8 cellular contexts compared by ENCODE assay signal in genomic region chr5:122844916-122845252, GRCh38. TPM values are rescaled to one million over a fixed set of nuclear protein-coding genes. Genes with fewer than 3 reads are reported as not detected.
DNase-seq lines count a peak whose midpoint lies in the region; ATAC-seq, FAIRE-seq and TF ChIP-seq lines count a peak whose summit lies in the region.

No MANE protein-coding gene starts in this region.

- H3K4me3 Mint-ChIP-seq in activated CD4-positive, alpha-beta memory T cell treated with anti-CD3 and anti-CD28 coated beads, Interleukin-2, amount 10 ng/mL, durations not matched to agents 7 days and 5 days, result peak overlapping the region; percentile 78
- peak overlapping the region; percentile 81 for H3K4me3 Mint-ChIP-seq in stimulated activated memory B cell treated with anti-CD40 and anti-IgM and Interleukin-4, amounts not matched to agents 10 μg/mL and 1 μg/mL and 100 μg/mL, for 72 hours

- H3K4me1 ChIP-seq in A549 (peaks cover 41% of the 10 kb centered on the region), hepatocyte (ENCODE audit: insufficient read depth) (peaks cover 27% of the 10 kb centered on the region)

- no peak for TF ChIP-seq EP300 in A549 (IDR thresholded peaks at IDR 0.05)

- H3K4me1 Mint-ChIP-seq in activated CD4-positive, alpha-beta memory T cell treated with anti-CD3 and anti-CD28 coated beads, Interleukin-2, amount 10 ng/mL, durations not matched to agents 7 days and 5 days, result peaks cover 38% of the 10 kb centered on the region
- peaks cover 47% of the 10 kb centered on the region for H3K4me1 Mint-ChIP-seq in stimulated activated memory B cell treated with anti-CD40 and anti-IgM and Interleukin-4, amounts not matched to agents 10 μg/mL and 1 μg/mL and 100 μg/mL, for 72 hours

- H3K27ac Mint-ChIP-seq in activated CD4-positive, alpha-beta memory T cell treated with anti-CD3 and anti-CD28 coated beads, Interleukin-2, amount 10 ng/mL, durations not matched to agents 7 days and 5 days, result peak overlapping the region; percentile 28
- H3K27ac Mint-ChIP-seq in stimulated activated memory B cell treated with anti-CD40 and anti-IgM and Interleukin-4, amounts not matched to agents 10 μg/mL and 1 μg/mL and 100 μg/mL, for 72 hours, result peak overlapping the region; percentile 81

- DNase-seq in A549 (ENCODE audit: low read depth in 1 of 2, low spot score in 1 of 2) (peak in 1 of 2 experiments; percentile 6), hepatocyte (ENCODE audit: low spot score) (no peak), medulla oblongata (ENCODE audit: extremely low spot score) (no peak)
- DNase-seq in activated CD4-positive, alpha-beta memory T cell treated with anti-CD3 and anti-CD28 coated beads, Interleukin-2, amount 10 ng/mL, durations not matched to agents 7 days and 5 days, result no peak
- DNase-seq in stimulated activated naive CD4-positive, alpha-beta T cell (lab: John Stamatoyannopoulos, UW), result no peak

- no peaks in the 10 kb centered on the region for H3K36me3 ChIP-seq in hepatocyte (replicated peaks; ENCODE audit: insufficient read depth, low read depth)

- TF ChIP-seq RAD21 in A549 (conservative IDR thresholded peaks at IDR 0.05 in 1 of 2, IDR thresholded peaks at IDR 0.05 in 1 of 2), result no peak

- WGBS in A549 (ENCODE audit: missing lambda C conversion rate), result 8% methylated on average over 17 of the region's 17 CpGs
- WGBS in hepatocyte (ENCODE audit: low lambda C conversion rate, missing lambda C conversion rate), result 9% methylated on average over 17 of the region's 17 CpGs

- no peak for FAIRE-seq in A549 (lab: Jason Lieb, UNC)

- H3K4me3 ChIP-seq in A549 (peak overlapping the region; percentile 80), hepatocyte (peak overlapping the region; percentile 99)

- peak overlapping the region; percentile 90 for H3K4me2 ChIP-seq in A549
- H3K4me2 ChIP-seq in hepatocyte, result peak overlapping the region; percentile 77

- H3K27me3 ChIP-seq in hepatocyte, result no peaks in the 10 kb centered on the region

- H3K27me3 Mint-ChIP-seq in activated CD4-positive, alpha-beta memory T cell treated with anti-CD3 and anti-CD28 coated beads, Interleukin-2, amount 10 ng/mL, durations not matched to agents 7 days and 5 days, result peaks cover 5% of the 10 kb centered on the region
- H3K27me3 Mint-ChIP-seq in stimulated activated memory B cell treated with anti-CD40 and anti-IgM and Interleukin-4, amounts not matched to agents 10 μg/mL and 1 μg/mL and 100 μg/mL, for 72 hours, result no peaks in the 10 kb centered on the region

- peak; percentile 26 to 32 for ATAC-seq in A549
- peak; percentile 54 for ATAC-seq in GM18867 (IDR thresholded peaks at IDR 0.05; ENCODE audit: unreplicated experiment)
- peak; percentile 33 for ATAC-seq in HG03039 (IDR thresholded peaks at IDR 0.05; ENCODE audit: unreplicated experiment)
- peak; percentile 37 for ATAC-seq in stimulated activated memory B cell treated with anti-CD40 and anti-IgM and Interleukin-4, amounts not matched to agents 10 μg/mL and 1 μg/mL and 100 μg/mL, for 72 hours

- H3K27ac ChIP-seq in A549 (peak overlapping the region; percentile 94 to 99), hepatocyte (peak overlapping the region; percentile 94)

- TF ChIP-seq CTCF in A549 (IDR thresholded peaks at IDR 0.05) (no peak), hepatocyte (IDR thresholded peaks at IDR 0.05; ENCODE audit: poor library complexity) (no peak)

- H3K79me2 ChIP-seq in hepatocyte, result peaks cover 31% of the 10 kb centered on the region

- no peaks in the 10 kb centered on the region for H4K20me1 ChIP-seq in hepatocyte (ENCODE audit: insufficient read depth, poor library complexity, severe bottlenecking)

- H3K36me3 Mint-ChIP-seq in activated CD4-positive, alpha-beta memory T cell treated with anti-CD3 and anti-CD28 coated beads, Interleukin-2, amount 10 ng/mL, durations not matched to agents 7 days and 5 days (ENCODE audit: low read depth), result no peaks in the 10 kb centered on the region
- H3K36me3 Mint-ChIP-seq in stimulated activated memory B cell treated with anti-CD40 and anti-IgM and Interleukin-4, amounts not matched to agents 10 μg/mL and 1 μg/mL and 100 μg/mL, for 72 hours, result peaks cover 6% of the 10 kb centered on the region

- POLR2A ChIA-PET in A549 (lab: Yijun Ruan, JAX), result interaction anchor here (0.8 to 1.8 kb wide), 5 partner anchors 28 to 667 kb away, joined by 3 to 6 read pairs (median 4); partner anchors contain the start of genes CSNK1G3 and SNX2
- POLR2A ChIA-PET in activated CD4-positive, alpha-beta memory T cell treated with anti-CD3 and anti-CD28 coated beads, Interleukin-2, amount 10 ng/mL, durations not matched to agents 7 days and 5 days (lab: Charles Lee), result interaction anchor here (0.7 to 3.6 kb wide), 9 partner anchors 9 to 667 kb away, joined by 3 to 39 read pairs (median 3); partner anchors contain the start of genes CEP120, CSNK1G3 and SNX2

- no peaks in the 10 kb centered on the region for H3K9me2 ChIP-seq in hepatocyte (replicated peaks; ENCODE audit: insufficient read depth)

- CTCF ChIA-PET in A549 (lab: Yijun Ruan, JAX), result interaction anchor here (0.7 to 1.1 kb wide), 2 partner anchors 13 to 371 kb away, joined by 3 read pairs; no protein-coding TSS in a partner anchor
- CTCF ChIA-PET in activated CD4-positive, alpha-beta memory T cell treated with anti-CD3 and anti-CD28 coated beads, Interleukin-2, amount 10 ng/mL, durations not matched to agents 7 days and 5 days (lab: Charles Lee), result interaction anchor here (0.8 to 2.7 kb wide), 5 partner anchors 9 to 578 kb away, joined by 3 to 21 read pairs (median 3); partner anchors contain the start of genes CEP120 and SNX2

- H3K9me3 Mint-ChIP-seq in activated CD4-positive, alpha-beta memory T cell treated with anti-CD3 and anti-CD28 coated beads, Interleukin-2, amount 10 ng/mL, durations not matched to agents 7 days and 5 days, result no peaks in the 10 kb centered on the region
- H3K9me3 Mint-ChIP-seq in stimulated activated memory B cell treated with anti-CD40 and anti-IgM and Interleukin-4, amounts not matched to agents 10 μg/mL and 1 μg/mL and 100 μg/mL, for 72 hours, result peaks cover 3% of the 10 kb centered on the region

- peak overlapping the region; percentile 88 for H2AFZ ChIP-seq in hepatocyte

- H3K9me3 ChIP-seq in A549 (no peaks in the 10 kb centered on the region), hepatocyte (ENCODE audit: low read depth) (no peaks in the 10 kb centered on the region)

- TF ChIP-seq POLR2A in A549 (IDR thresholded peaks at IDR 0.05; ENCODE audit: low read length), result no peak

TF ChIP-seq in A549, 52 proteins besides CTCF, POLR2A, EP300 and RAD21:
- no peak for TF ChIP-seq GATA3 (IDR thresholded peaks at IDR 0.05; ENCODE audit: borderline replicate concordance)

RNA-seq across cellular contexts. Expression of gene SNX24, which starts 0.5 kb away (rescaled TPM):
- 19.6 and 22.4 TPM in 2 replicates for polyA plus RNA-seq in A549 (2011; rRNA removed)
- polyA plus RNA-seq in A549 (2012; cell fraction: cytosol; rRNA removed), result 6.6 and 7.3 TPM in 2 replicates
- polyA plus RNA-seq in A549 (2012; cell fraction: nucleus; rRNA removed), result 2.6 and 4.2 TPM in 2 replicates
- polyA plus RNA-seq in A549 (2017; fragmentation: RNase III; extraction: RNeasy Plus Mini Kit Qiagen cat#74134 plus additional on column Dnase treatment), result 20.4 to 24.7 TPM (median 23.9 TPM) in 3 replicates
- polyA minus RNA-seq in A549 (2011; rRNA and poly(A)+ RNA removed), result 6.2 and 6.3 TPM in 2 replicates
- 1 to 10 TPM; 8.8 to 9.2 TPM for total RNA-seq in activated CD4-positive, alpha-beta memory T cell treated with anti-CD3 and anti-CD28 coated beads, Interleukin-2, amount 10 ng/mL, durations not matched to agents 7 days and 5 days
- total RNA-seq in hepatocyte, result 26.9 and 38.2 TPM in 2 replicates
- 28.8 and 33.3 TPM in 2 replicates for polyA plus RNA-seq in hepatocyte
